Comparison of ENCODE assay signal across 8 cellular contexts in genomic region chr7:33130184-33130583, GRCh38. TPM values are rescaled to one million over a fixed set of nuclear protein-coding genes. Genes with fewer than 3 reads are reported as not detected.
DNase-seq lines count a peak whose midpoint lies in the region; ATAC-seq, FAIRE-seq and TF ChIP-seq lines count a peak whose summit lies in the region.

No MANE protein-coding gene starts in this region.

- no peak for DNase-seq in AG04450 (ENCODE audit: low read depth, low spot score)
- DNase-seq in HuH-7.5 (ENCODE audit: low spot score): peak; percentile 19
- no peak for DNase-seq in K562 (ENCODE audit: extremely low read depth in 1 of 4, low spot score in 3 of 4)
- no peak for DNase-seq in SKM-1 treated with dmso at 0.1 percent for 144 hours (lab: John Stamatoyannopoulos, UW; ENCODE audit: unreplicated experiment)
- DNase-seq in substantia nigra (lab: John Stamatoyannopoulos, UW): no peak
- DNase-seq in iPS-NIHi7 (ENCODE audit: extremely low spot score): no peak

- H3K9ac ChIP-seq in K562 (ENCODE audit: insufficient read depth in 1 of 2, low read depth in 2 of 2, low read length in 2 of 2): peak overlapping the region in 1 of 2 experiments; percentile 77; a peak in 1 of 4 replicates

- no peak for FAIRE-seq in K562 (lab: Jason Lieb, UNC)

- H3K27me3 ChIP-seq in AG04450 (ENCODE audit: control insufficient read depth, insufficient read depth, low read length) (no peaks in the 10 kb centered on the region), K562 (ENCODE audit: control insufficient read depth in 2 of 2, insufficient read depth in 2 of 2, low read length in 2 of 2) (no peaks in the 10 kb centered on the region; a peak in 1 of 5 replicates), mononuclear cell (ENCODE audit: insufficient read depth, low read length) (no peaks in the 10 kb centered on the region)

- TF ChIP-seq EP300 in K562 (IDR thresholded peaks at IDR 0.05; ENCODE audit: low read length): no peak

- H3K4me1 ChIP-seq in K562 (replicated peaks in 1 of 2; ENCODE audit: control insufficient read depth in 2 of 2, insufficient read depth in 2 of 2, low read length in 2 of 2): peaks cover 4 to 6% of the 10 kb centered on the region in 2 experiments; a peak in 3 of 5 replicates
- H3K4me1 ChIP-seq in mononuclear cell (ENCODE audit: insufficient read depth, low read length): peaks cover 8% of the 10 kb centered on the region

- peak overlapping the region; percentile 95 for H2AFZ ChIP-seq in K562 (ENCODE audit: low read depth, low read length)

- H3K79me2 ChIP-seq in K562 (ENCODE audit: control insufficient read depth, insufficient read depth, low read length): no peaks in the 10 kb centered on the region

- no peaks in the 10 kb centered on the region for H3K36me3 ChIP-seq in K562 (ENCODE audit: control insufficient read depth, insufficient read depth, low read length)

- H3K4me2 ChIP-seq in K562 (ENCODE audit: insufficient read depth, low read length): peak overlapping the region; percentile 87

- intact Hi-C loops in K562 (cut with micrococcal nuclease): no loop called here

- H3K27ac ChIP-seq in AG04450 (ENCODE audit: low read depth, low read length) (no peak overlapping the region), K562 (ENCODE audit: extremely low read depth, low read depth, low read length) (no peak overlapping the region), substantia nigra (ENCODE audit: low read depth, low read length, poor library complexity, severe bottlenecking) (no peak overlapping the region)

- POLR2A ChIA-PET in AG04450 (lab: Yijun Ruan, JAX) (no interaction called here), K562 (lab: Yijun Ruan, JAX) (no interaction called here)

- no peaks in the 10 kb centered on the region for H4K20me1 ChIP-seq in K562 (replicated peaks; ENCODE audit: control insufficient read depth, insufficient read depth, low read length)

- WGBS in K562 (ENCODE audit: insufficient coverage, low coverage, missing lambda C conversion rate): 6% methylated on average over 3 of the region's 3 CpGs

- CTCF ChIA-PET in AG04450 (lab: Charles Lee) (interaction anchor here (1.1 kb wide), 1 partner anchor 21 kb away, joined by 5 read pairs; the partner anchor contains the start of gene RP9), K562 (lab: Yijun Ruan, JAX; ENCODE audit: low intra/inter-chr PET ratio) (no interaction called here)

- in situ Hi-C loops in K562 (cut with MboI): no loop called here

- TF ChIP-seq CTCF in AG04450 (IDR thresholded peaks at IDR 0.05; ENCODE audit: low read depth, low read length) (no peak), K562 (IDR thresholded peaks at IDR 0.05 in 2 of 3, conservative IDR thresholded peaks at IDR 0.05 in 1 of 3; ENCODE audit: insufficient read depth in 2 of 3, low read depth in 1 of 3, low read length in 3 of 3) (no peak)

- no peaks in the 10 kb centered on the region for H3K9me1 ChIP-seq in K562 (ENCODE audit: control insufficient read depth, insufficient read depth, low read length)

- ATAC-seq in K562 (no peak), HG03469 (IDR thresholded peaks at IDR 0.05; ENCODE audit: unreplicated experiment) (no peak)

- TF ChIP-seq POLR2A in K562 (conservative IDR thresholded peaks at IDR 0.05): no peak

- TF ChIP-seq RAD21 in K562 (CRISPR knock-in tag; conservative IDR thresholded peaks at IDR 0.05 in 1 of 2, IDR thresholded peaks at IDR 0.05 in 1 of 2): no peak

- H3K4me3 ChIP-seq in AG04450 (ENCODE audit: low read depth, low read length) (peak overlapping the region; percentile 92), K562 (peak overlapping the region; percentile 60), mononuclear cell (ENCODE audit: low read length) (peak overlapping the region; percentile 62)

- no peaks in the 10 kb centered on the region for H3K9me3 ChIP-seq in AG04450 (ENCODE audit: control insufficient read depth, insufficient read depth, low read length)
- no peaks in the 10 kb centered on the region for H3K9me3 ChIP-seq in K562 (replicated peaks; ENCODE audit: control insufficient read depth, insufficient read depth, low read depth, low read length)
- peaks cover 1% of the 10 kb centered on the region for H3K9me3 ChIP-seq in mononuclear cell (ENCODE audit: low read depth, low read length)

- BruUV-seq in K562 (replicated peaks; lab: Mats Ljungman, UMichigan): no TSS peak

TF ChIP-seq in K562, 482 proteins besides CTCF, POLR2A, EP300 and RAD21 (continues in another document):
- TF ChIP-seq, protein P1, sequence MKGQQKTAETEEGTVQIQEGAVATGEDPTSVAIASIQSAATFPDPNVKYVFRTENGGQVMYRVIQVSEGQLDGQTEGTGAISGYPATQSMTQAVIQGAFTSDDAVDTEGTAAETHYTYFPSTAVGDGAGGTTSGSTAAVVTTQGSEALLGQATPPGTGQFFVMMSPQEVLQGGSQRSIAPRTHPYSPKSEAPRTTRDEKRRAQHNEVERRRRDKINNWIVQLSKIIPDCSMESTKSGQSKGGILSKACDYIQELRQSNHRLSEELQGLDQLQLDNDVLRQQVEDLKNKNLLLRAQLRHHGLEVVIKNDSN (CRISPR knock-in tag; IDR thresholded peaks at IDR 0.05): no peak
- TF ChIP-seq PKNOX1 (IDR thresholded peaks at IDR 0.05) (peak; percentile 90), SAFB2 (IDR thresholded peaks at IDR 0.05; ENCODE audit: borderline replicate concordance, low read depth, low read length, severe bottlenecking) (no peak), FOXJ2 (tag; IDR thresholded peaks at IDR 0.05) (peak; percentile 70; the same call in 1 of the 2 replicates), MEIS2 (IDR thresholded peaks at IDR 0.05; ENCODE audit: partially characterized antibody) (peak; percentile 42), RFX1 (IDR thresholded peaks at IDR 0.05) (peak; percentile 55), ZFP36 (IDR thresholded peaks at IDR 0.05; ENCODE audit: low read depth, low read length, partially characterized antibody) (no peak)

RNA-seq across cellular contexts. Expression of gene BBS9, which starts 0.8 kb away (rescaled TPM):
- polyA plus RNA-seq in AG04450 (2011; rRNA removed) (13.5 and 15.6 TPM in 2 replicates), K562 (2011; rRNA removed) (1.6 and 3.3 TPM in 2 replicates), K562 (2014; fragmentation: Illumina TruSeq; extraction: Trizol) (2.0 and 2.2 TPM in 2 replicates), K562 (2014; fragmentation: Nextera tagmentation; extraction: Ambion mirVana) (1 to 10 TPM in 1 of 2 experiments, under 1 TPM in 1; 0.77 to 1.4 TPM), K562 (2014; rRNA removed) (3.0 and 3.7 TPM in 2 replicates)
- 26.9 and 28.0 TPM in 2 replicates for polyA minus RNA-seq in AG04450 (2011; rRNA and poly(A)+ RNA removed)
- 3.9 and 7.5 TPM in 2 replicates for total RNA-seq in K562 (2011; cell fraction: chromatin; rRNA removed; ENCODE audit: low replicate concordance)
- total RNA-seq in K562 (2011; cell fraction: nucleolus; rRNA removed): 2.0 and 3.7 TPM in 2 replicates
- 4.2 TPM in 2 replicates for total RNA-seq in K562 (2011; cell fraction: nucleoplasm; rRNA removed)
- total RNA-seq in K562 (2014; rRNA removed) (1.3 and 2.4 TPM in 2 replicates), K562 (2014; rRNA removed; fragmentation: Illumina TruSeq; extraction: Trizol) (2.2 and 2.5 TPM in 2 replicates), K562 (2015; rRNA removed; fragmentation: Illumina TruSeq; extraction: Trizol) (2.3 and 2.4 TPM in 2 replicates), K562 (2021) (2.1 and 3.1 TPM in 2 replicates), mononuclear cell (29.5 TPM)
- polyA plus RNA-seq in K562 (2011; cell fraction: cytosol; rRNA removed): 0.48 and 0.80 TPM in 2 replicates
- 2.0 TPM in 2 replicates for polyA plus RNA-seq in K562 (2011; cell fraction: nucleus; rRNA removed)
- 1.3 and 2.5 TPM in 2 replicates for polyA plus RNA-seq in K562 (2012)
- polyA minus RNA-seq in K562 (2011; rRNA and poly(A)+ RNA removed): 3.2 and 4.3 TPM in 2 replicates
- polyA minus RNA-seq in K562 (2011; cell fraction: cytosol; rRNA and poly(A)+ RNA removed): 1.7 and 2.5 TPM in 2 replicates
- polyA minus RNA-seq in K562 (2011; cell fraction: nucleus; rRNA and poly(A)+ RNA removed): 3.4 and 8.1 TPM in 2 replicates

RNA-seq across cellular contexts. Expression of gene RP9, which starts 21.0 kb away (rescaled TPM):
- polyA plus RNA-seq in AG04450 (2011; rRNA removed) (18.2 and 23.9 TPM in 2 replicates), K562 (2011; rRNA removed) (35.0 and 36.0 TPM in 2 replicates), K562 (2014; fragmentation: Illumina TruSeq; extraction: Trizol) (36.9 and 44.8 TPM in 2 replicates), K562 (2014; fragmentation: Nextera tagmentation; extraction: Ambion mirVana) (10 to 100 TPM; 10.7 to 11.1 TPM), K562 (2014; rRNA removed) (28.5 and 29.5 TPM in 2 replicates)
- polyA minus RNA-seq in AG04450 (2011; rRNA and poly(A)+ RNA removed): 9.1 and 9.7 TPM in 2 replicates
- 23.8 and 53.6 TPM in 2 replicates for total RNA-seq in K562 (2011; cell fraction: chromatin; rRNA removed; ENCODE audit: low replicate concordance)
- total RNA-seq in K562 (2011; cell fraction: nucleolus; rRNA removed): 16.1 and 17.7 TPM in 2 replicates
- total RNA-seq in K562 (2011; cell fraction: nucleoplasm; rRNA removed): 25.6 and 35.3 TPM in 2 replicates
- total RNA-seq in K562 (2014; rRNA removed) (34.0 and 35.6 TPM in 2 replicates), K562 (2014; rRNA removed; fragmentation: Illumina TruSeq; extraction: Trizol) (33.4 and 36.6 TPM in 2 replicates), K562 (2015; rRNA removed; fragmentation: Illumina TruSeq; extraction: Trizol) (33.0 and 35.2 TPM in 2 replicates), K562 (2021) (17.5 and 19.3 TPM in 2 replicates), mononuclear cell (9.4 TPM)
- 15.8 and 21.0 TPM in 2 replicates for polyA plus RNA-seq in K562 (2011; cell fraction: cytosol; rRNA removed)
- polyA plus RNA-seq in K562 (2011; cell fraction: nucleus; rRNA removed): 26.4 and 38.1 TPM in 2 replicates
- 23.7 and 24.2 TPM in 2 replicates for polyA plus RNA-seq in K562 (2012)
- 27.3 and 37.1 TPM in 2 replicates for polyA minus RNA-seq in K562 (2011; rRNA and poly(A)+ RNA removed)
- 10.5 and 11.0 TPM in 2 replicates for polyA minus RNA-seq in K562 (2011; cell fraction: cytosol; rRNA and poly(A)+ RNA removed)
- 12.9 and 25.1 TPM in 2 replicates for polyA minus RNA-seq in K562 (2011; cell fraction: nucleus; rRNA and poly(A)+ RNA removed)
